In genomic region chr11:95883381-95883780, GRCh38 we compare ENCODE assay signal across 20 cellular contexts. TPM values are rescaled to one million over a fixed set of nuclear protein-coding genes. Genes with fewer than 3 reads are reported as not detected.
A peak's percentile ranks its signal among the peaks of the same experiment; 100 is the strongest.
DNase-seq lines count a peak whose midpoint lies in the region; ATAC-seq, FAIRE-seq and TF ChIP-seq lines count a peak whose summit lies in the region.
"Had no signal": no experiment of that assay in that cellular context is flagged by ENCODE, and none has a peak within 500 bp of the region (broad histone marks: within the 10 kb centered on the region; RNA-seq: fewer than 3 reads in every experiment).

No MANE protein-coding gene starts in this region.

- peaks cover 8% of the 10 kb centered on the region for H3K4me1 ChIP-seq in endothelial cell of umbilical vein (ENCODE audit: control insufficient read depth, extremely low read depth, insufficient read depth, low read length)
- H3K4me1 ChIP-seq: BE2C, Caco-2 had no signal

- DNase-seq in dermis blood vessel endothelial cell (peak; percentile 46), endothelial cell of umbilical vein (ENCODE audit: low read depth, low spot score) (peak; percentile 58), lung microvascular endothelial cell (ENCODE audit: low read depth in 2 of 2) (peak; percentile 18 to 84), NCI-H2227 (lab: John Stamatoyannopoulos, UW; ENCODE audit: unreplicated experiment) (no peak)
- no peak for DNase-seq in stimulated activated CD4-positive, alpha-beta T cell treated with anti-CD3 and anti-CD28 coated beads, Interleukin-4, amount 100 ng/mL, for 1 hour
- no peak for DNase-seq in activated CD4-positive, CD25-positive, alpha-beta regulatory T cell (lab: John Stamatoyannopoulos, UW)
- no peak for DNase-seq in CD4-positive, alpha-beta T cell
- DNase-seq: ACHN; BE2C; C1 segment of cervical spinal cord; Caco-2; CD4-positive, CD25-positive, alpha-beta regulatory T cell; HCEC 1CT had no signal

- CTCF ChIA-PET in endothelial cell of umbilical vein (lab: Charles Lee): interaction anchor here (1.7 to 2.3 kb wide), 2 partner anchors 506 to 511 kb away, joined by 4 to 9 read pairs; partner anchors contain the start of genes CCDC82 and JRKL
- CTCF ChIA-PET in CD4-positive, alpha-beta T cell (lab: Charles Lee): no interaction called here

- no peaks in the 10 kb centered on the region for H3K9me3 ChIP-seq in endothelial cell of umbilical vein (replicated peaks; ENCODE audit: control insufficient read depth, insufficient read depth, low read length)
- H3K9me3 ChIP-seq in CD4-positive, alpha-beta T cell (ENCODE audit: control insufficient read depth, low read length): no peaks in the 10 kb centered on the region
- H3K9me3 ChIP-seq: BE2C, Caco-2 had no signal

- FAIRE-seq in endothelial cell of umbilical vein (lab: Jason Lieb, UNC): no peak
- FAIRE-seq: D721Med, G401.6, GM18507, H54 had no signal

- no peak for TF ChIP-seq CTCF in endothelial cell of umbilical vein (IDR thresholded peaks at IDR 0.05; ENCODE audit: extremely low read depth in 1 of 2, insufficient read depth in 1 of 2, low read depth in 1 of 2, low read length in 2 of 2)
- TF ChIP-seq CTCF in CD4-positive, alpha-beta T cell (IDR thresholded peaks at IDR 0.05): no peak

- TF ChIP-seq POLR2A in endothelial cell of umbilical vein (IDR thresholded peaks at IDR 0.05; ENCODE audit: low read depth, low read length): no peak

- POLR2A ChIA-PET in endothelial cell of umbilical vein (lab: Charles Lee): no interaction called here
- POLR2A ChIA-PET in CD4-positive, alpha-beta T cell (lab: Charles Lee): no interaction called here

- H3K27me3 ChIP-seq in endothelial cell of umbilical vein (ENCODE audit: control insufficient read depth in 2 of 2, insufficient read depth in 2 of 2, low read length in 2 of 2): no peaks in the 10 kb centered on the region
- H3K27me3 ChIP-seq in CD4-positive, alpha-beta T cell (ENCODE audit: control insufficient read depth, insufficient read depth, low read length): no peaks in the 10 kb centered on the region
- H3K27me3 ChIP-seq: BE2C had no signal

- no peak overlapping the region for H3K4me3 Mint-ChIP-seq in CD4-positive, alpha-beta T cell
- H3K4me3 Mint-ChIP-seq: CD4-positive, CD25-positive, alpha-beta regulatory T cell; GM23338 had no signal

- H3K9ac ChIP-seq in endothelial cell of umbilical vein (replicated peaks; ENCODE audit: extremely low read depth, insufficient read depth, low read length): no peak overlapping the region

- H3K27ac ChIP-seq in angular gyrus (ENCODE audit: low read depth, low read length) (peak overlapping the region; percentile 40), endothelial cell of umbilical vein (ENCODE audit: insufficient read depth, low read depth, low read length) (no peak overlapping the region)
- H3K27ac ChIP-seq in CD4-positive, alpha-beta T cell (ENCODE audit: low read depth, low read length): no peak overlapping the region
- H3K27ac ChIP-seq: HL-60 had no signal

- H3K36me3 ChIP-seq in endothelial cell of umbilical vein (ENCODE audit: control insufficient read depth in 2 of 2, extremely low read depth in 1 of 2, insufficient read depth in 2 of 2, low read length in 2 of 2): no peaks in the 10 kb centered on the region

- no peaks in the 10 kb centered on the region for H3K4me1 Mint-ChIP-seq in CD4-positive, alpha-beta T cell (ENCODE audit: low read depth)
- H3K4me1 Mint-ChIP-seq: GM23338 had no signal

- no peaks in the 10 kb centered on the region for H3K27me3 Mint-ChIP-seq in CD4-positive, alpha-beta T cell
- H3K27me3 Mint-ChIP-seq: CD4-positive, CD25-positive, alpha-beta regulatory T cell had no signal

- H3K4me2 ChIP-seq in endothelial cell of umbilical vein (ENCODE audit: insufficient read depth, low read length): no peak overlapping the region
- H3K4me2 ChIP-seq: GM23338 had no signal

- dilution Hi-C loops in endothelial cell of umbilical vein (cut with MboI; ENCODE audit: extremely low pct_ligation_motif_present, low sequenced_read_pairs): no loop called here

- no TSS peak for BruUV-seq in endothelial cell of umbilical vein (replicated peaks; lab: Mats Ljungman, UMichigan)

- no peaks in the 10 kb centered on the region for H3K9me1 ChIP-seq in endothelial cell of umbilical vein (replicated peaks; ENCODE audit: control insufficient read depth, extremely low read depth, insufficient read depth, low read length)

- H4K20me1 ChIP-seq in endothelial cell of umbilical vein (replicated peaks; ENCODE audit: control insufficient read depth, extremely low read depth, insufficient read depth, low read length): no peaks in the 10 kb centered on the region

- peaks cover 45% of the 10 kb centered on the region for H3K36me3 Mint-ChIP-seq in CD4-positive, alpha-beta T cell (ENCODE audit: low read depth)

- no peak overlapping the region for H3K27ac Mint-ChIP-seq in CD4-positive, alpha-beta T cell
- H3K27ac Mint-ChIP-seq: CD4-positive, CD25-positive, alpha-beta regulatory T cell; GM23338 had no signal

- intact Hi-C loops in endothelial cell of umbilical vein (cut with micrococcal nuclease): loop anchor here (5.0 kb wide), 1 partner anchor 34 kb away; no protein-coding TSS in a partner anchor
- intact Hi-C loops in CD4-positive, alpha-beta T cell (cut with DNase I, micrococcal nuclease): no loop called here

- no peaks in the 10 kb centered on the region for H3K9me3 Mint-ChIP-seq in CD4-positive, alpha-beta T cell
- H3K9me3 Mint-ChIP-seq: CD4-positive, CD25-positive, alpha-beta regulatory T cell; GM23338 had no signal

- H2AFZ ChIP-seq in endothelial cell of umbilical vein (ENCODE audit: low read depth, low read length): no peak overlapping the region
- H2AFZ ChIP-seq: GM23338 had no signal

- peaks cover 8% of the 10 kb centered on the region for H3K79me2 ChIP-seq in endothelial cell of umbilical vein (ENCODE audit: control insufficient read depth, insufficient read depth, low read length)

- no peak overlapping the region for H3K4me3 ChIP-seq in endothelial cell of umbilical vein (replicated peaks in 1 of 3; ENCODE audit: insufficient read depth in 1 of 3, low read depth in 1 of 3, low read length in 3 of 3)
- H3K4me3 ChIP-seq: GM23338 had no signal

- ATAC-seq in CD4-positive, alpha-beta T cell (ENCODE audit: poor library complexity): no peak
- ATAC-seq: GM23338 had no signal

TF ChIP-seq in endothelial cell of umbilical vein, 7 proteins besides CTCF, POLR2A, EP300 and RAD21:
- TF ChIP-seq MAX (IDR thresholded peaks at IDR 0.05; ENCODE audit: insufficient read depth, insufficient read length) (no peak), MYC (IDR thresholded peaks at IDR 0.05; ENCODE audit: low read depth, low read length) (no peak), GATA2 (IDR thresholded peaks at IDR 0.05; ENCODE audit: insufficient read depth, insufficient read length, low read depth, low read length) (no peak), FOS (IDR thresholded peaks at IDR 0.05; ENCODE audit: borderline replicate concordance, insufficient read depth, low read length) (no peak), EZH2 (IDR thresholded peaks at IDR 0.05; ENCODE audit: borderline replicate concordance, low read depth, low read length, severe bottlenecking) (no peak), JUN (IDR thresholded peaks at IDR 0.05; ENCODE audit: borderline replicate concordance, insufficient read depth, insufficient read length, low read depth) (no peak), POLR2AphosphoS5 (IDR thresholded peaks at IDR 0.05; ENCODE audit: insufficient read depth, low read depth, low read length) (no peak)

RNA-seq across cellular contexts. Expression of gene MTMR2, which starts 40.5 kb away (rescaled TPM):
- total RNA-seq in dermis blood vessel endothelial cell (63.6 and 131 TPM in 2 replicates), endothelial cell of umbilical vein (46.4 and 49.5 TPM in 2 replicates), lung microvascular endothelial cell (36.5 and 42.7 TPM in 2 replicates)
- polyA plus RNA-seq in endothelial cell of umbilical vein: 16.8 and 19.5 TPM in 2 replicates
- 18.7 and 19.9 TPM in 2 replicates for polyA plus RNA-seq in endothelial cell of umbilical vein (2011; cell fraction: cytosol; rRNA removed)
- polyA plus RNA-seq in endothelial cell of umbilical vein (2011; cell fraction: nucleus; rRNA removed): 20.6 and 21.5 TPM in 2 replicates
- polyA plus RNA-seq in endothelial cell of umbilical vein (2012): 29.6 and 49.7 TPM in 2 replicates
- polyA minus RNA-seq in endothelial cell of umbilical vein: 37.7 and 41.8 TPM in 2 replicates
- 39.1 TPM for polyA minus RNA-seq in endothelial cell of umbilical vein (2011; cell fraction: cytosol; rRNA and poly(A)+ RNA removed)
- polyA minus RNA-seq in endothelial cell of umbilical vein (2011; cell fraction: nucleus; rRNA and poly(A)+ RNA removed): 60.4 and 72.9 TPM in 2 replicates
- total RNA-seq in CD4-positive, alpha-beta T cell: 1 to 10 TPM; 6.6 to 6.9 TPM

Comparison
In these comparisons a context has a peak if more than half of its experiments do, and no peak if none do; other contexts are left out.
1. DNase-seq: peak in dermis blood vessel endothelial cell (single experiment), endothelial cell of umbilical vein (single experiment) and lung microvascular endothelial cell (2 of 2); none in stimulated activated CD4-positive, alpha-beta T cell treated with anti-CD3 and anti-CD28 coated beads, Interleukin-4, amount 100 ng/mL, for 1 hour (single experiment), activated CD4-positive, CD25-positive, alpha-beta regulatory T cell (0 of 4), CD4-positive, alpha-beta T cell (0 of 10) and NCI-H2227 (single experiment).